In the genomic region with DNA sequence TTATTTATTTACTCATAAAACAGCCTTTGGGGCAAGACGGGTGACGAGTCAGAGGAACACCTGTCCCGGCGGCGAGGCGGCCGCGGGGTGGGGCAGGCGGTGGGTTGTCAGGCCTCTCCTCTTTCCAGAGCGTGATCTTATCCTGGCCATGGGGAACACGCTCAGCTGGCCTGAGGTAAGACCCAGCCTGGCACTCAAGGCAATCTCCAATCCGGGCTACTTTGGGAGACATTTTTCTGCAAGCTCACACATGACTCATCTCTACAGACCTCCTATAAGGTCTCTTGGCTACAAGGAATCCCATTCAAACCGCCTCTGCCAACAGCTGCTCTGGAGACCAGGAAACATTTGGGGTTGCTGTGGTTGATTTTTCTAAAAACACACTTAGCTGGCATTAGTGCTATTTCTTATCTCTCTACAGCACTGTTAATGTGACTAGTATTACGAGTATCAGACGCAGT, we compare ENCODE assay signal across 8 cellular contexts. TPM values are rescaled to one million over a fixed set of nuclear protein-coding genes. Genes with fewer than 3 reads are reported as not detected.
DNase-seq lines count a peak whose midpoint lies in the region; ATAC-seq and TF ChIP-seq lines count a peak whose summit lies in the region.

No MANE protein-coding gene starts in this region.

- ATAC-seq in HG03457 (IDR thresholded peaks at IDR 0.05; ENCODE audit: unreplicated experiment), result no peak
- no peak for ATAC-seq in HG03196 (IDR thresholded peaks at IDR 0.05; ENCODE audit: unreplicated experiment)

- TF ChIP-seq POLR2A in sigmoid colon (IDR thresholded peaks at IDR 0.05), result no peak

- H3K27me3 ChIP-seq in sigmoid colon, result no peaks in the 10 kb centered on the region

- H3K36me3 ChIP-seq in sigmoid colon, result no peaks in the 10 kb centered on the region

- TF ChIP-seq EP300 in sigmoid colon (IDR thresholded peaks at IDR 0.05), result no peak

- intact Hi-C loops in sigmoid colon (cut with DNase I), result loop anchor here (1.0 to 5.0 kb wide), 3 partner anchors 56 to 125 kb away; no protein-coding TSS in a partner anchor
- intact Hi-C loops in head of caudate nucleus (cut with DNase I), result no loop called here

- H3K27ac ChIP-seq in sigmoid colon, result peak overlapping the region; percentile 38 to 80 (median 75)

- TF ChIP-seq CTCF in sigmoid colon (IDR thresholded peaks at IDR 0.05), result no peak

- peaks cover 0 to 91% (median 82%) of the 10 kb centered on the region in 4 donors for H3K4me1 ChIP-seq in sigmoid colon

- WGBS in sigmoid colon, 2 donors, result 12 to 25% methylated on average over 15 of the region's 15 CpGs

- DNase-seq in GM04504 (ENCODE audit: low read depth) (peak; percentile 76), NCI-H526 (lab: John Stamatoyannopoulos, UW) (peak; percentile 35 to 56), fibroblast of the conjunctiva (ENCODE audit: low read depth) (peak; percentile 75), sigmoid colon (no peak), head of caudate nucleus (no peak)
- DNase-seq in activated T-cell treated with anti-CD3 and anti-CD28 coated beads, Interleukin-2, amount 50 U/mL, for 1 hour, result peak; percentile 58

- H3K4me3 ChIP-seq in sigmoid colon, result no peak overlapping the region

- H3K9me3 ChIP-seq in sigmoid colon, result no peaks in the 10 kb centered on the region

RNA-seq across cellular contexts. Expression of gene RAPGEF1, which starts 6.2 kb away (rescaled TPM):
- 10 to 100 TPM; 41.7 to 58.2 (median 49.0) TPM for total RNA-seq in sigmoid colon
- polyA plus RNA-seq in sigmoid colon, result 10 to 100 TPM; 14.4 to 45.3 (median 20.3) TPM

Comparison
In these comparisons a context has a peak if more than half of its experiments do, and no peak if none do; other contexts are left out.
1. DNase-seq: peak in GM04504 (single experiment), NCI-H526 (2 of 2), activated T-cell treated with anti-CD3 and anti-CD28 coated beads, Interleukin-2, amount 50 U/mL, for 1 hour (single experiment) and fibroblast of the conjunctiva (single experiment); none in sigmoid colon (single experiment) and head of caudate nucleus (0 of 42).